17 cellular contexts compared by ENCODE assay signal in genomic region chr2:111679202-111679601, GRCh38.
DNase-seq lines count a peak whose midpoint lies in the region; ATAC-seq and TF ChIP-seq lines count a peak whose summit lies in the region.
"Had no signal": no experiment of that assay in that cellular context is flagged by ENCODE, and none has a peak within 500 bp of the region (broad histone marks: within the 10 kb centered on the region; RNA-seq: fewer than 3 reads in every experiment).

No MANE protein-coding gene starts in this region.

- no peak for TF ChIP-seq CTCF in OCI-LY7 (conservative IDR thresholded peaks at IDR 0.05; ENCODE audit: low read length)

- H3K4me2 ChIP-seq in OCI-LY7 (ENCODE audit: low read length) (peak overlapping the region; percentile 81), mesenchymal stem cell (ENCODE audit: low read length, poor library complexity, severe bottlenecking) (no peak overlapping the region)

- no peaks in the 10 kb centered on the region for H3K9me2 ChIP-seq in OCI-LY7 (ENCODE audit: insufficient read depth, low read length)

- POLR2A ChIA-PET in OCI-LY7 (lab: Charles Lee) = interaction anchor here (1.7 to 2.0 kb wide), 3 partner anchors 8 to 32 kb away, joined by 5 to 7 read pairs (median 5); no protein-coding TSS in a partner anchor

- no peak for ATAC-seq in Right ventricle myocardium superior (ENCODE audit: poor library complexity)
- ATAC-seq: CD8-positive, alpha-beta T cell; effector memory CD8-positive, alpha-beta T cell; left lung; right cardiac atrium had no signal

- DNase-seq in SIG-M5 treated with dmso at 0.1 percent for 504 hours (lab: John Stamatoyannopoulos, UW; ENCODE audit: unreplicated experiment) = peak; percentile 25
- DNase-seq in SIG-M5 (lab: John Stamatoyannopoulos, UW) = no peak
- peak; percentile 49 for DNase-seq in HCEC 1CT
- DNase-seq in OCI-LY7 (ENCODE audit: low spot score) = no peak
- peak; percentile 44 for DNase-seq in mesenchymal stem cell
- DNase-seq in NCI-H2227 treated with DMSO at 0.1 percent for 48 hours (lab: John Stamatoyannopoulos, UW) = no peak
- DNase-seq in SKM-1 treated with dmso at 0.1 percent for 144 hours (lab: John Stamatoyannopoulos, UW; ENCODE audit: unreplicated experiment) = no peak
- no peak for DNase-seq in Right ventricle myocardium superior
- DNase-seq: activated CD4-positive, alpha-beta memory T cell treated with anti-CD3 and anti-CD28 coated beads, Interleukin-2, amount 10 ng/mL, durations not matched to agents 7 days and 5 days; adrenal gland; CD8-positive, alpha-beta T cell; effector memory CD8-positive, alpha-beta T cell; left lung; MG63; NCI-H2081; NCI-H510A treated with DMSO at 0.1 percent for 48 hours; right cardiac atrium had no signal

- H3K4me3 ChIP-seq in OCI-LY7 (ENCODE audit: low read depth, low read length, poor library complexity, severe bottlenecking) = no peak overlapping the region
- no peak overlapping the region for H3K4me3 ChIP-seq in mesenchymal stem cell (ENCODE audit: insufficient read depth in 1 of 2, low read depth in 1 of 2, low read length in 2 of 2)
- H3K4me3 ChIP-seq: adrenal gland, left lung, MG63 had no signal

- H3K23ac ChIP-seq in mesenchymal stem cell (ENCODE audit: low read length in 2 of 2) = no peak overlapping the region

- no peak overlapping the region for H4K91ac ChIP-seq in mesenchymal stem cell (ENCODE audit: low read length)

- H3K9ac ChIP-seq in mesenchymal stem cell (ENCODE audit: low read length) = no peak overlapping the region

- no peak overlapping the region for H2BK12ac ChIP-seq in mesenchymal stem cell (ENCODE audit: low read length in 2 of 2)

- CTCF ChIA-PET in OCI-LY7 (lab: Charles Lee; ENCODE audit: unreplicated experiment) = interaction anchor here (0.6 kb wide), 1 partner anchor 626 kb away, joined by 6 read pairs; no protein-coding TSS in a partner anchor

- H2BK120ac ChIP-seq in mesenchymal stem cell (ENCODE audit: low read depth, low read length) = no peak overlapping the region

- H2AK5ac ChIP-seq in mesenchymal stem cell (ENCODE audit: low read length, severe bottlenecking) = no peak overlapping the region

- no peak overlapping the region for H3K4ac ChIP-seq in mesenchymal stem cell (ENCODE audit: low read depth in 1 of 2, low read length in 2 of 2)

- WGBS in mesenchymal stem cell = 90% methylated on average over 2 of the region's 2 CpGs

- no peaks in the 10 kb centered on the region for H4K20me1 ChIP-seq in OCI-LY7 (ENCODE audit: insufficient read depth, low read length)

- H3K18ac ChIP-seq in mesenchymal stem cell (ENCODE audit: low read depth in 1 of 2, low read length in 2 of 2) = no peak overlapping the region

- H3K9me3 ChIP-seq in OCI-LY7 (ENCODE audit: low read length) (no peaks in the 10 kb centered on the region), mesenchymal stem cell (ENCODE audit: control insufficient read depth, low read length) (no peaks in the 10 kb centered on the region)
- H3K9me3 ChIP-seq: adrenal gland, left lung, MG63 had no signal

- intact Hi-C loops in OCI-LY7 (cut with micrococcal nuclease; ENCODE audit: unreplicated experiment) = loop anchor here (10.0 kb wide), 2 partner anchors 554 to 644 kb away; partner anchors contain the start of gene BCL2L11
- intact Hi-C loops in Right ventricle myocardium superior (cut with DNase I) = no loop called here

- no peaks in the 10 kb centered on the region for H3K36me3 ChIP-seq in OCI-LY7 (ENCODE audit: insufficient read depth, low read length)
- H3K36me3 ChIP-seq in mesenchymal stem cell (ENCODE audit: control insufficient read depth in 1 of 2, insufficient read depth in 2 of 2, low read depth in 1 of 2, low read length in 2 of 2) = no peaks in the 10 kb centered on the region
- H3K36me3 ChIP-seq: adrenal gland, left lung, MG63 had no signal

- H2BK15ac ChIP-seq in mesenchymal stem cell (ENCODE audit: low read depth, poor library complexity, severe bottlenecking) = no peak overlapping the region

- H4K8ac ChIP-seq in mesenchymal stem cell (ENCODE audit: low read length) = no peak overlapping the region

- no peaks in the 10 kb centered on the region for H3K79me1 ChIP-seq in mesenchymal stem cell (replicated peaks; ENCODE audit: low read length, poor library complexity, severe bottlenecking)

- BruUV-seq in OCI-LY7 (replicated peaks; lab: Mats Ljungman, UMichigan) = no TSS peak

- no peak overlapping the region for H2BK5ac ChIP-seq in mesenchymal stem cell (ENCODE audit: low read depth, low read length, poor library complexity, severe bottlenecking)

- H3K27ac ChIP-seq in OCI-LY7 (ENCODE audit: low read depth, low read length, poor library complexity, severe bottlenecking) (no peak overlapping the region), mesenchymal stem cell (ENCODE audit: low read length, poor library complexity, severe bottlenecking) (no peak overlapping the region)
- H3K27ac ChIP-seq: adrenal gland, left lung had no signal

- H2AFZ ChIP-seq in OCI-LY7 (ENCODE audit: low read length) (peak overlapping the region; percentile 73; the same call in 1 of the 2 replicates), mesenchymal stem cell (ENCODE audit: low read depth, low read length) (no peak overlapping the region)

- no peaks in the 10 kb centered on the region for H3K79me2 ChIP-seq in OCI-LY7 (ENCODE audit: insufficient read depth, low read depth, low read length)

- H3K27me3 ChIP-seq in mesenchymal stem cell (ENCODE audit: control insufficient read depth in 1 of 2, insufficient read depth in 1 of 2, low read length in 2 of 2) = peaks cover 0 to 12% of the 10 kb centered on the region in 2 experiments
- H3K27me3 ChIP-seq: adrenal gland, left lung, MG63 had no signal

- no peak overlapping the region for H3K14ac ChIP-seq in mesenchymal stem cell (ENCODE audit: low read length in 2 of 2)

- peaks cover 52% of the 10 kb centered on the region for H3K4me1 ChIP-seq in OCI-LY7 (ENCODE audit: insufficient read depth, low read length, poor library complexity, severe bottlenecking)
- peaks cover 3% of the 10 kb centered on the region for H3K4me1 ChIP-seq in mesenchymal stem cell (ENCODE audit: control insufficient read depth, insufficient read depth, low read depth, low read length)
- H3K4me1 ChIP-seq: adrenal gland had no signal

Comparison
In these comparisons a context has a peak if more than half of its experiments do, and no peak if none do; other contexts are left out.
1. DNase-seq: peak in SIG-M5 treated with dmso at 0.1 percent for 504 hours (single experiment), HCEC 1CT (single experiment) and mesenchymal stem cell (single experiment); none in SIG-M5 (single experiment), OCI-LY7 (single experiment), NCI-H2227 treated with DMSO at 0.1 percent for 48 hours (single experiment), SKM-1 treated with dmso at 0.1 percent for 144 hours (single experiment) and Right ventricle myocardium superior (single experiment).